Comparison of ENCODE assay signal across 20 cellular contexts in the genomic region with DNA sequence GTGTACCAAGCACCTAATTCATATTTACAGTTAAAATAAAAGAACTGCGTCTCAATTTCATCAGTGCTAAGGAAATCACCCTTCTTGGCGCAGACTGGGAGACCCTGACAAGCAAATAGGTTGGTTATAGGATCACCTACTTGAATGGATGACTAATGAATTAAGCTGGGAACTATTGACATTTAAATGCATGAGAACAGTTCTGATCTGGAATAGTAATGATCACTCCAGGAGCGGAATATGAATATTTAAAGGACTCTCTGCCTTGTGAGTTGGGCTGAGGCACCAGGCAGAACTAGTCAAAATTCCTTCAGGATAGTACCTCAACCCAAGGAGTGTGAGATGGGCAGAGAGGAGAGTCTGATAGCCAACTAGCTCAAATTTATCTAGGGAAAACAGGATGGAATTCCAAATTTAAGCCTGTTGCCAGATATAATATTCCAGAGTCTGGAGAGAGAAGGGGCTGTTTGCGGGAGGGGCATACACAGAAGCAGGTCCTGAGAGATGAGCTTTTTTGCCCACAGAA.
A peak's percentile ranks its signal among the peaks of the same experiment; 100 is the strongest.
DNase-seq lines count a peak whose midpoint lies in the region; ATAC-seq and TF ChIP-seq lines count a peak whose summit lies in the region.
"Had no signal": no experiment of that assay in that cellular context is flagged by ENCODE, and none has a peak within 500 bp of the region (broad histone marks: within the 10 kb centered on the region; RNA-seq: fewer than 3 reads in every experiment).

No MANE protein-coding gene starts in this region.

- H3K9me3 ChIP-seq in right atrium auricular region (no peaks in the 10 kb centered on the region), hepatocyte (ENCODE audit: low read depth) (no peaks in the 10 kb centered on the region), Karpas-422 (ENCODE audit: low read length) (no peaks in the 10 kb centered on the region), adrenal gland (replicated peaks in 1 of 3) (no peaks in the 10 kb centered on the region)
- H3K9me3 ChIP-seq: mucosa of descending colon, SK-N-SH had no signal

- 71% methylated on average over 4 of the region's 4 CpGs for WGBS in hepatocyte (ENCODE audit: low lambda C conversion rate, missing lambda C conversion rate)
- 82 to 92% (median 90%) methylated on average over 4 of the region's 4 CpGs for WGBS in adrenal gland, 4 donors

- H3K4me1 Mint-ChIP-seq in nephron progenitor cell (peaks cover 72% of the 10 kb centered on the region), type B pancreatic cell (ENCODE audit: unreplicated experiment) (peaks cover 62% of the 10 kb centered on the region)
- H3K4me1 Mint-ChIP-seq: activated naive CD8-positive, alpha-beta T cell treated with anti-CD3 and anti-CD28 coated beads, Interleukin-2, amount 50 U/mL, for 24 hours; stimulated activated naive CD8-positive, alpha-beta T cell treated with anti-CD3 and anti-CD28 coated beads, Interleukin-15, amount 100 ng/mL, for 72 hours had no signal

- H3K4me3 Mint-ChIP-seq in nephron progenitor cell: no peak overlapping the region
- peak overlapping the region; percentile 56 for H3K4me3 Mint-ChIP-seq in type B pancreatic cell
- H3K4me3 Mint-ChIP-seq: activated B cell treated with CpG ODN at 0.5 μM for 24 hours; activated CD4-positive, alpha-beta memory T cell treated with anti-CD3 and anti-CD28 coated beads for 36 hours; activated naive CD8-positive, alpha-beta T cell treated with anti-CD3 and anti-CD28 coated beads, Interleukin-2, amount 50 U/mL, for 24 hours; B cell; stimulated activated naive CD8-positive, alpha-beta T cell treated with anti-CD3 and anti-CD28 coated beads, Interleukin-15, amount 100 ng/mL, for 72 hours had no signal

- no peaks in the 10 kb centered on the region for H3K79me2 ChIP-seq in hepatocyte
- no peaks in the 10 kb centered on the region for H3K79me2 ChIP-seq in Karpas-422 (ENCODE audit: low read length)

- H3K4me1 ChIP-seq in right atrium auricular region: peaks cover 0 to 58% of the 10 kb centered on the region in 2 donors
- peaks cover 22% of the 10 kb centered on the region for H3K4me1 ChIP-seq in hepatocyte (ENCODE audit: insufficient read depth)
- peaks cover 7% of the 10 kb centered on the region; the same call in 1 of the 2 replicates for H3K4me1 ChIP-seq in Karpas-422 (ENCODE audit: low read length)
- peaks cover 0 to 13% of the 10 kb centered on the region in 2 donors for H3K4me1 ChIP-seq in adrenal gland (replicated peaks in 1 of 2)

- no peak for TF ChIP-seq CTCF in right atrium auricular region (IDR thresholded peaks at IDR 0.05)
- TF ChIP-seq CTCF in hepatocyte (IDR thresholded peaks at IDR 0.05; ENCODE audit: poor library complexity): no peak
- no peak for TF ChIP-seq CTCF in nephron progenitor cell (IDR thresholded peaks at IDR 0.05)
- TF ChIP-seq CTCF in type B pancreatic cell (conservative IDR thresholded peaks at IDR 0.05): no peak
- no peak for TF ChIP-seq CTCF in adrenal gland (IDR thresholded peaks at IDR 0.05)

- TF ChIP-seq POLR2A in adrenal gland (IDR thresholded peaks at IDR 0.05): no peak

- H3K9ac ChIP-seq in Karpas-422 (ENCODE audit: low read length): no peak overlapping the region
- H3K9ac ChIP-seq: SK-N-SH had no signal

- H3K4me3 ChIP-seq in right atrium auricular region: no peak overlapping the region
- no peak overlapping the region for H3K4me3 ChIP-seq in hepatocyte
- H3K4me3 ChIP-seq in Karpas-422 (ENCODE audit: low read length): no peak overlapping the region
- H3K4me3 ChIP-seq in adrenal gland: no peak overlapping the region
- H3K4me3 ChIP-seq: mucosa of descending colon had no signal

- H3K27me3 ChIP-seq in right atrium auricular region: no peaks in the 10 kb centered on the region
- no peaks in the 10 kb centered on the region for H3K27me3 ChIP-seq in hepatocyte
- H3K27me3 ChIP-seq in Karpas-422 (ENCODE audit: low read length): no peaks in the 10 kb centered on the region
- H3K27me3 ChIP-seq in adrenal gland: no peaks in the 10 kb centered on the region

- no peaks in the 10 kb centered on the region for H3K9me3 Mint-ChIP-seq in nephron progenitor cell
- no peaks in the 10 kb centered on the region for H3K9me3 Mint-ChIP-seq in type B pancreatic cell
- H3K9me3 Mint-ChIP-seq: activated B cell treated with CpG ODN at 0.5 μM for 24 hours; activated CD4-positive, alpha-beta memory T cell treated with anti-CD3 and anti-CD28 coated beads for 36 hours; activated naive CD8-positive, alpha-beta T cell treated with anti-CD3 and anti-CD28 coated beads, Interleukin-2, amount 50 U/mL, for 24 hours had no signal

- H3K4me2 ChIP-seq in hepatocyte: peak overlapping the region; percentile 51
- no peak overlapping the region for H3K4me2 ChIP-seq in Karpas-422 (ENCODE audit: low read depth, low read length, poor library complexity, severe bottlenecking)
- H3K4me2 ChIP-seq: SK-N-SH had no signal

- intact Hi-C loops in Right ventricle myocardium superior (cut with DNase I) (no loop called here), adrenal gland (cut with DNase I) (no loop called here)

- peak overlapping the region; percentile 98 for H3K27ac Mint-ChIP-seq in nephron progenitor cell
- peak overlapping the region; percentile 56 for H3K27ac Mint-ChIP-seq in type B pancreatic cell
- H3K27ac Mint-ChIP-seq: activated B cell treated with CpG ODN at 0.5 μM for 24 hours; activated CD4-positive, alpha-beta memory T cell treated with anti-CD3 and anti-CD28 coated beads for 36 hours; activated naive CD8-positive, alpha-beta T cell treated with anti-CD3 and anti-CD28 coated beads, Interleukin-2, amount 50 U/mL, for 24 hours; B cell; stimulated activated naive CD8-positive, alpha-beta T cell treated with anti-CD3 and anti-CD28 coated beads, Interleukin-15, amount 100 ng/mL, for 72 hours had no signal

- H3K27ac ChIP-seq in right atrium auricular region: peak overlapping the region; percentile 71 to 78
- peak overlapping the region; percentile 72 for H3K27ac ChIP-seq in hepatocyte
- H3K27ac ChIP-seq in Karpas-422 (ENCODE audit: low read length): no peak overlapping the region
- H3K27ac ChIP-seq in adrenal gland: no peak overlapping the region

- H4K20me1 ChIP-seq in hepatocyte (ENCODE audit: insufficient read depth, poor library complexity, severe bottlenecking): no peaks in the 10 kb centered on the region
- no peaks in the 10 kb centered on the region for H4K20me1 ChIP-seq in Karpas-422 (ENCODE audit: insufficient read depth, low read depth, low read length)

- H3K36me3 Mint-ChIP-seq in nephron progenitor cell (ENCODE audit: low read depth): no peaks in the 10 kb centered on the region
- no peaks in the 10 kb centered on the region for H3K36me3 Mint-ChIP-seq in type B pancreatic cell
- H3K36me3 Mint-ChIP-seq: activated CD4-positive, alpha-beta memory T cell treated with anti-CD3 and anti-CD28 coated beads for 36 hours had no signal

- H3K27me3 Mint-ChIP-seq in nephron progenitor cell (ENCODE audit: low read depth, poor library complexity): no peaks in the 10 kb centered on the region
- H3K27me3 Mint-ChIP-seq in type B pancreatic cell: peaks cover 9% of the 10 kb centered on the region
- H3K27me3 Mint-ChIP-seq: activated B cell treated with CpG ODN at 0.5 μM for 24 hours; activated CD4-positive, alpha-beta memory T cell treated with anti-CD3 and anti-CD28 coated beads for 36 hours; activated naive CD8-positive, alpha-beta T cell treated with anti-CD3 and anti-CD28 coated beads, Interleukin-2, amount 50 U/mL, for 24 hours; B cell; stimulated activated naive CD8-positive, alpha-beta T cell treated with anti-CD3 and anti-CD28 coated beads, Interleukin-15, amount 100 ng/mL, for 72 hours had no signal

- no peak for DNase-seq in right atrium auricular region (ENCODE audit: low spot score)
- no peak for DNase-seq in Right ventricle myocardium superior
- no peak for DNase-seq in hepatocyte (ENCODE audit: low spot score)
- DNase-seq in nephron progenitor cell: no peak
- no peak for DNase-seq in type B pancreatic cell (ENCODE audit: extremely low spot score, unreplicated experiment)
- no peak for DNase-seq in Karpas-422
- DNase-seq in adrenal gland: no peak
- DNase-seq: activated B cell treated with CpG ODN at 0.5 μM for 24 hours; activated CD4-positive, alpha-beta memory T cell treated with anti-CD3 and anti-CD28 coated beads for 36 hours; activated gamma-delta T cell; activated naive CD8-positive, alpha-beta T cell treated with anti-CD3 and anti-CD28 coated beads, Interleukin-2, amount 50 U/mL, for 24 hours; cortex of kidney; DMS79 treated with DMSO at 0.1 percent for 48 hours; NCI-H510A treated with DMSO at 0.1 percent for 48 hours; SK-N-SH; stimulated activated CD4-positive, alpha-beta T cell treated with anti-CD3 and anti-CD28 coated beads, Interleukin-12 subunit alpha, Interleukin-12 subunit beta, amount 100 ng/mL, for 4 hours; stimulated activated naive CD8-positive, alpha-beta T cell treated with anti-CD3 and anti-CD28 coated beads, Interleukin-15, amount 100 ng/mL, for 72 hours had no signal

- H2AFZ ChIP-seq in hepatocyte (peak overlapping the region; percentile 18), Karpas-422 (ENCODE audit: low read length) (no peak overlapping the region)

- H3K9me2 ChIP-seq in hepatocyte (replicated peaks; ENCODE audit: insufficient read depth): no peaks in the 10 kb centered on the region
- H3K9me2 ChIP-seq in Karpas-422 (replicated peaks; ENCODE audit: insufficient read depth, low read length): no peaks in the 10 kb centered on the region
- H3K9me2 ChIP-seq: SK-N-SH had no signal

- H3K36me3 ChIP-seq in right atrium auricular region: no peaks in the 10 kb centered on the region
- no peaks in the 10 kb centered on the region for H3K36me3 ChIP-seq in hepatocyte (replicated peaks; ENCODE audit: insufficient read depth, low read depth)
- no peaks in the 10 kb centered on the region for H3K36me3 ChIP-seq in Karpas-422 (ENCODE audit: insufficient read depth, low read length)
- no peaks in the 10 kb centered on the region for H3K36me3 ChIP-seq in adrenal gland (replicated peaks in 1 of 2)

- ATAC-seq in Right ventricle myocardium superior (ENCODE audit: poor library complexity) (no peak), GM18517 (IDR thresholded peaks at IDR 0.05; ENCODE audit: unreplicated experiment) (no peak)
- ATAC-seq: activated naive CD8-positive, alpha-beta T cell treated with anti-CD3 and anti-CD28 coated beads, Interleukin-2, amount 50 U/mL, for 24 hours; stimulated activated naive CD8-positive, alpha-beta T cell treated with anti-CD3 and anti-CD28 coated beads, Interleukin-15, amount 100 ng/mL, for 72 hours had no signal

Comparison
In these comparisons a context has a peak if more than half of its experiments do, and no peak if none do; other contexts are left out.
1. H3K27ac ChIP-seq: peak in right atrium auricular region (2 of 2) and hepatocyte (single experiment); none in Karpas-422 (single experiment) and adrenal gland (0 of 5).